9 cellular contexts compared by ENCODE assay signal in the genomic region with DNA sequence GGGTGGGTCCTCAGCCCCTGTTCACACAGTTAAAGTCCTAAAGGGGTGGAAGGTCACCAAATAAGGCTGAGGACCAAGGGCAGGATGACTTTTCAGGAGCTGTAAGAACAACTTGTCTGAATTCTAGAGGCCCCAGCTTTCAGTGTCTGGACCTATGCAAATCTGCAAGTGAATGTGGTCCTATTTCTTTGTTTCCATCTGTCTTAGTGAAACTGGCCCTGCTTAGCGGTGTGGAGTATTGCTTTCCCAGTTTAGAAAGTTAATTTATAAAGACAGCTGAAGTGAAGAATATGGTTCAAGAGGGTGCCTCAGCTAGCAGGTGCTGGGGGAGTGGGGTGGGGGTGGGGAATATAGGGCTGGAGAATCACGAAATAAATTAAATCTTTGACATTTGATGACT.
DNase-seq lines count a peak whose midpoint lies in the region; ATAC-seq, FAIRE-seq and TF ChIP-seq lines count a peak whose summit lies in the region.
"Had no signal": no experiment of that assay in that cellular context is flagged by ENCODE, and none has a peak within 500 bp of the region (broad histone marks: within the 10 kb centered on the region; RNA-seq: fewer than 3 reads in every experiment).

No MANE protein-coding gene starts in this region.

- H3K36me3 Mint-ChIP-seq in stimulated activated naive B cell treated with anti-CD40 and anti-IgM and Interleukin-4, amounts not matched to agents 10 μg/mL and 1 μg/mL and 100 μg/mL, for 72 hours: no peaks in the 10 kb centered on the region

- H3K27me3 Mint-ChIP-seq in stimulated activated naive B cell treated with anti-CD40 and anti-IgM and Interleukin-4, amounts not matched to agents 10 μg/mL and 1 μg/mL and 100 μg/mL, for 72 hours: peaks cover 0 to 5% of the 10 kb centered on the region in 2 donors

- no peak overlapping the region for H3K27ac Mint-ChIP-seq in stimulated activated naive B cell treated with anti-CD40 and anti-IgM and Interleukin-4, amounts not matched to agents 10 μg/mL and 1 μg/mL and 100 μg/mL, for 72 hours

- no peak for FAIRE-seq in H54 (lab: Jason Lieb, UNC)

- DNase-seq in GM19238 (ENCODE audit: insufficient read length, low spot score): peak; percentile 42
- no peak for DNase-seq in stimulated activated naive B cell treated with anti-CD40 and anti-IgM and Interleukin-4, amounts not matched to agents 10 μg/mL and 1 μg/mL and 100 μg/mL, for 72 hours
- DNase-seq in T1000 (lab: John Stamatoyannopoulos, UW): no peak
- DNase-seq in H54 (ENCODE audit: insufficient read length, low spot score): no peak
- DNase-seq in activated CD4-positive, CD25-positive, alpha-beta regulatory T cell (lab: John Stamatoyannopoulos, UW): no peak
- DNase-seq: right cardiac atrium had no signal

- ATAC-seq in HG02571 (IDR thresholded peaks at IDR 0.05; ENCODE audit: unreplicated experiment) (peak; percentile 99), HG03342 (IDR thresholded peaks at IDR 0.05; ENCODE audit: unreplicated experiment) (peak; percentile 94)
- peak; percentile 70 to 72 for ATAC-seq in stimulated activated naive B cell treated with anti-CD40 and anti-IgM and Interleukin-4, amounts not matched to agents 10 μg/mL and 1 μg/mL and 100 μg/mL, for 72 hours (replicated peaks)
- ATAC-seq: right cardiac atrium, SK-N-SH treated with all-trans-retinoic acid at 6 μM for 48 hours had no signal

- H3K4me1 Mint-ChIP-seq in stimulated activated naive B cell treated with anti-CD40 and anti-IgM and Interleukin-4, amounts not matched to agents 10 μg/mL and 1 μg/mL and 100 μg/mL, for 72 hours: peaks cover 32 to 70% of the 10 kb centered on the region in 2 donors

- no peak overlapping the region for H3K4me3 Mint-ChIP-seq in stimulated activated naive B cell treated with anti-CD40 and anti-IgM and Interleukin-4, amounts not matched to agents 10 μg/mL and 1 μg/mL and 100 μg/mL, for 72 hours

- H3K9me3 Mint-ChIP-seq in stimulated activated naive B cell treated with anti-CD40 and anti-IgM and Interleukin-4, amounts not matched to agents 10 μg/mL and 1 μg/mL and 100 μg/mL, for 72 hours: no peaks in the 10 kb centered on the region

- TF ChIP-seq POLR2A in H54 (IDR thresholded peaks at IDR 0.05; ENCODE audit: low read depth, low read length): no peak
